ENCODE assay signal across 8 cellular contexts in genomic region chr19:53196777-53197396, GRCh38. TPM values are rescaled to one million over a fixed set of nuclear protein-coding genes. Genes with fewer than 3 reads are reported as not detected.
DNase-seq lines count a peak whose midpoint lies in the region; ATAC-seq, FAIRE-seq and TF ChIP-seq lines count a peak whose summit lies in the region.

No MANE protein-coding gene starts in this region.

- peak overlapping the region; percentile 92 for H3K4me3 ChIP-seq in BE2C (ENCODE audit: low read depth, low read length)

- no peak for ATAC-seq in GM19324 (IDR thresholded peaks at IDR 0.05; ENCODE audit: low FRiP score, unreplicated experiment)

- no peak for FAIRE-seq in H54 (lab: Jason Lieb, UNC)

- peak overlapping the region; percentile 66 for H3K27ac ChIP-seq in epithelial cell of prostate

- no peaks in the 10 kb centered on the region for H3K4me1 ChIP-seq in BE2C

- no peaks in the 10 kb centered on the region for H3K27me3 ChIP-seq in BE2C

- TF ChIP-seq CTCF in BE2C (IDR thresholded peaks at IDR 0.05; ENCODE audit: low read depth, low read length): no peak

- no peaks in the 10 kb centered on the region for H3K36me3 ChIP-seq in BE2C

- no peaks in the 10 kb centered on the region; the same call in 1 of the 2 replicates for H3K9me3 ChIP-seq in BE2C

- DNase-seq in BE2C: peak; percentile 99
- DNase-seq in H54 (ENCODE audit: insufficient read length, low spot score): peak; percentile 80
- DNase-seq in NCI-H774 (lab: John Stamatoyannopoulos, UW): peak; percentile 91
- DNase-seq in activated T-cell treated with anti-CD3 and anti-CD28 coated beads for 24 hours (ENCODE audit: low read depth): peak; percentile 97
- peak; percentile 48 for DNase-seq in epithelial cell of prostate (ENCODE audit: low read depth, low spot score)
- peak; percentile 96 for DNase-seq in midbrain (lab: John Stamatoyannopoulos, UW)
- DNase-seq in stimulated activated CD8-positive, alpha-beta memory T cell treated with anti-CD3 and anti-CD28 coated beads, Interleukin-12 subunit alpha, Interleukin-12 subunit beta, amount 100 ng/mL, for 4 hours (ENCODE audit: low read depth): peak; percentile 93

- peak; percentile 40; the same call in 1 of the 2 replicates for TF ChIP-seq POLR2A in H54 (IDR thresholded peaks at IDR 0.05; ENCODE audit: low read depth, low read length)

RNA-seq across cellular contexts. Expression of gene ZNF665, which starts 3.7 kb away (rescaled TPM):
- 0.22 TPM for polyA plus RNA-seq in BE2C (2012; ENCODE audit: insufficient read depth, insufficient read length, low read depth)

RNA-seq across cellular contexts. Expression of gene ZNF347, which starts 38.0 kb away (rescaled TPM):
- polyA plus RNA-seq in BE2C (2012; ENCODE audit: insufficient read depth, insufficient read length, low read depth): 3.1 TPM

RNA-seq across cellular contexts. Expression of gene ZNF677, which starts 57.8 kb away (rescaled TPM):
- 30.7 TPM for polyA plus RNA-seq in BE2C (2012; ENCODE audit: insufficient read depth, insufficient read length, low read depth)

Comparison
In these comparisons a context has a peak if more than half of its experiments do, and no peak if none do; other contexts are left out.
1. DNase-seq: peak in every context shown above with its lines; median percentile 99 in BE2C; 97 in activated T-cell treated with anti-CD3 and anti-CD28 coated beads for 24 hours; 96 in midbrain; 93 in stimulated activated CD8-positive, alpha-beta memory T cell treated with anti-CD3 and anti-CD28 coated beads, Interleukin-12 subunit alpha, Interleukin-12 subunit beta, amount 100 ng/mL, for 4 hours; 91 in NCI-H774; 80 in H54; 48 in epithelial cell of prostate.